Comparison of ENCODE assay signal across 1 cellular context in genomic region chr22:20247010-20247505, GRCh38.
TF ChIP-seq lines count a peak whose summit lies in the region.

No MANE protein-coding gene starts in this region.

TF ChIP-seq in IMR-90, 13 proteins besides CTCF, POLR2A, EP300 and RAD21 (continued from another document):
- TF ChIP-seq ELK1 (IDR thresholded peaks at IDR 0.05; ENCODE audit: borderline replicate concordance, low read depth, low read length) (no peak), CHD1 (IDR thresholded peaks at IDR 0.05; ENCODE audit: low read depth, low read length) (no peak), SMC3 (IDR thresholded peaks at IDR 0.05; ENCODE audit: low read depth, low read length) (no peak), MAFK (IDR thresholded peaks at IDR 0.05; ENCODE audit: low read depth, low read length) (no peak), MAZ (IDR thresholded peaks at IDR 0.05; ENCODE audit: borderline replicate concordance, low read depth, low read length) (no peak), BHLHE40 (IDR thresholded peaks at IDR 0.05; ENCODE audit: low read depth, low read length) (no peak)
